Comparison of ENCODE assay signal across 31 cellular contexts in genomic region chr13:98326274-98326673, GRCh38.
DNase-seq lines count a peak whose midpoint lies in the region; ATAC-seq and TF ChIP-seq lines count a peak whose summit lies in the region.
"Had no signal": no experiment of that assay in that cellular context is flagged by ENCODE, and none has a peak within 500 bp of the region (broad histone marks: within the 10 kb centered on the region; RNA-seq: fewer than 3 reads in every experiment).

No MANE protein-coding gene starts in this region.

- H2AFZ ChIP-seq in hepatocyte (no peak overlapping the region), neuronal stem cell (ENCODE audit: low read length) (no peak overlapping the region), PC-3 (ENCODE audit: low read length) (no peak overlapping the region)

- H3K18ac ChIP-seq in neuronal stem cell (ENCODE audit: low read length) = no peak overlapping the region

- peak overlapping the region; percentile 20 for H3K4me2 ChIP-seq in hepatocyte
- no peak overlapping the region for H3K4me2 ChIP-seq in neuronal stem cell (ENCODE audit: insufficient read depth, low read length, poor library complexity, severe bottlenecking)
- H3K4me2 ChIP-seq in PC-3 (ENCODE audit: low read length) = no peak overlapping the region

- H3K79me1 ChIP-seq in neuronal stem cell (ENCODE audit: low read depth, low read length) = no peaks in the 10 kb centered on the region

- H3K4ac ChIP-seq in neuronal stem cell (ENCODE audit: low read length) = no peak overlapping the region

- H2AK5ac ChIP-seq in neuronal stem cell (ENCODE audit: low read depth, low read length) = no peak overlapping the region

- no peak overlapping the region for H2BK5ac ChIP-seq in neuronal stem cell (ENCODE audit: low read length)

- no peak overlapping the region for H3K14ac ChIP-seq in neuronal stem cell (ENCODE audit: low read length)

- H3K9ac ChIP-seq in HUES64 (ENCODE audit: low read depth, low read length) = no peak overlapping the region
- no peak overlapping the region for H3K9ac ChIP-seq in neuronal stem cell (ENCODE audit: low read depth, low read length, poor library complexity)
- H3K9ac ChIP-seq in PC-3 (ENCODE audit: low read length) = no peak overlapping the region

- no TSS peak for BruUV-seq in PC-3 (replicated peaks; lab: Mats Ljungman, UMichigan)

- no peak overlapping the region for H2BK120ac ChIP-seq in neuronal stem cell (ENCODE audit: low read depth, low read length)

- H2BK15ac ChIP-seq in neuronal stem cell (ENCODE audit: low read length) = no peak overlapping the region

- POLR2A ChIA-PET in PC-3 (lab: Charles Lee; ENCODE audit: unreplicated experiment) = no interaction called here

- H3K9me3 ChIP-seq in HUES64 (ENCODE audit: insufficient read depth, low read depth, low read length) (no peaks in the 10 kb centered on the region), hepatocyte (ENCODE audit: low read depth) (no peaks in the 10 kb centered on the region), neuronal stem cell (replicated peaks in 1 of 2; ENCODE audit: control insufficient read depth in 2 of 2, insufficient read depth in 1 of 2, low read depth in 1 of 2, low read length in 2 of 2) (no peaks in the 10 kb centered on the region), PC-3 (ENCODE audit: low read length) (no peaks in the 10 kb centered on the region)
- H3K9me3 ChIP-seq: left ventricle myocardium inferior, sigmoid colon, transverse colon had no signal

- H3K36me3 ChIP-seq in HUES64 (ENCODE audit: insufficient read depth, low read length) (no peaks in the 10 kb centered on the region), hepatocyte (replicated peaks; ENCODE audit: insufficient read depth, low read depth) (no peaks in the 10 kb centered on the region), neuronal stem cell (replicated peaks in 1 of 2; ENCODE audit: control insufficient read depth in 2 of 2, insufficient read depth in 2 of 2, low read length in 2 of 2) (no peaks in the 10 kb centered on the region), PC-3 (ENCODE audit: low read depth, low read length) (no peaks in the 10 kb centered on the region)
- H3K36me3 ChIP-seq: left ventricle myocardium inferior, sigmoid colon, transverse colon had no signal

- H3K9me2 ChIP-seq in hepatocyte (replicated peaks; ENCODE audit: insufficient read depth) = no peaks in the 10 kb centered on the region
- no peaks in the 10 kb centered on the region for H3K9me2 ChIP-seq in PC-3 (replicated peaks; ENCODE audit: low read length)

- no peak overlapping the region for H3K4me3 ChIP-seq in HUES64 (ENCODE audit: low read length)
- H3K4me3 ChIP-seq in hepatocyte = no peak overlapping the region
- no peak overlapping the region for H3K4me3 ChIP-seq in neuronal stem cell (ENCODE audit: low read length in 2 of 2)
- H3K4me3 ChIP-seq in PC-3 (ENCODE audit: low read length) = no peak overlapping the region
- H3K4me3 ChIP-seq: left ventricle myocardium inferior, sigmoid colon, transverse colon had no signal

- no peak overlapping the region for H4K8ac ChIP-seq in neuronal stem cell (ENCODE audit: low read depth, low read length)

- no peak for TF ChIP-seq CTCF in hepatocyte (IDR thresholded peaks at IDR 0.05; ENCODE audit: poor library complexity)
- no peak for TF ChIP-seq CTCF in PC-3 (conservative IDR thresholded peaks at IDR 0.05; ENCODE audit: low read depth, low read length)

- no peaks in the 10 kb centered on the region for H3F3A ChIP-seq in PC-3 (ENCODE audit: low read length, unreplicated experiment)

- 67% methylated on average over 5 of the region's 5 CpGs for WGBS in HUES64
- WGBS in hepatocyte (ENCODE audit: low lambda C conversion rate, missing lambda C conversion rate) = 61% methylated on average over 5 of the region's 5 CpGs
- WGBS in neuronal stem cell (ENCODE audit: extremely low coverage in 2 of 2, insufficient read length in 2 of 2, insufficient replicate concordance in 1 of 2), 2 donors = no CpG with 5 or more reads among the region's 5 CpGs

- no peak overlapping the region for H4K91ac ChIP-seq in neuronal stem cell (ENCODE audit: low read depth, low read length, poor library complexity)

- H4K20me1 ChIP-seq in hepatocyte (ENCODE audit: insufficient read depth, poor library complexity, severe bottlenecking) = no peaks in the 10 kb centered on the region
- no peaks in the 10 kb centered on the region for H4K20me1 ChIP-seq in PC-3 (ENCODE audit: low read length)

- DNase-seq in NCI-H69 (lab: John Stamatoyannopoulos, UW) (peak; percentile 76), hepatocyte (ENCODE audit: low spot score) (no peak), neuronal stem cell (ENCODE audit: low spot score) (no peak), NK-92 (lab: John Stamatoyannopoulos, UW; ENCODE audit: unreplicated experiment) (no peak), PC-3 (no peak), UCSD-AML1 (lab: John Stamatoyannopoulos, UW; ENCODE audit: unreplicated experiment) (no peak)
- DNase-seq: activated CD4-positive, CD25-positive, alpha-beta regulatory T cell; activated CD8-positive, alpha-beta T cell treated with anti-CD3 and anti-CD28 coated beads, Interleukin-2, amount 10 ng/mL, durations not matched to agents 7 days and 5 days; activated gamma-delta T cell; activated naive CD8-positive, alpha-beta T cell treated with anti-CD3 and anti-CD28 coated beads, Interleukin-2, amount 50 U/mL, for 24 hours; Calu3; cerebellar nuclear complex; DND-41; KG1; left ventricle myocardium inferior; MM.1S; natural killer cell; NCI-H1694; NCI-H345; NK-92 treated with Interleukin-12 subunit alpha and Interleukin-12 subunit beta, amount 100 ng/mL, for 24 hours; posterior cingulate gyrus; SHP77 treated with DMSO at 0.1 percent for 48 hours; sigmoid colon; stimulated activated CD4-positive, alpha-beta T cell treated with anti-CD3 and anti-CD28 coated beads, Interleukin-15, amount 100 ng/mL, for 24 hours; stimulated activated naive CD8-positive, alpha-beta T cell treated with anti-CD3 and anti-CD28 coated beads, Interleukin-15, amount 100 ng/mL, for 72 hours; SW 1271; T1000; transverse colon had no signal

- peak overlapping the region; percentile 86 for H3K27ac ChIP-seq in HUES64 (ENCODE audit: low read depth, low read length)
- peak overlapping the region; percentile 70 for H3K27ac ChIP-seq in hepatocyte
- peak overlapping the region; percentile 21 for H3K27ac ChIP-seq in neuronal stem cell (replicated peaks; ENCODE audit: low read length)
- H3K27ac ChIP-seq in PC-3 (ENCODE audit: low read length) = no peak overlapping the region
- H3K27ac ChIP-seq: C4-2B, left ventricle myocardium inferior had no signal

- CTCF ChIA-PET in PC-3 (lab: Charles Lee) = no interaction called here

- peaks cover 66% of the 10 kb centered on the region for H3K4me1 ChIP-seq in HUES64 (ENCODE audit: insufficient read depth, low read length)
- H3K4me1 ChIP-seq in hepatocyte (ENCODE audit: insufficient read depth) = peaks cover 34% of the 10 kb centered on the region
- peaks cover 30 to 45% of the 10 kb centered on the region in 2 donors for H3K4me1 ChIP-seq in neuronal stem cell (ENCODE audit: control insufficient read depth in 2 of 2, insufficient read depth in 1 of 2, low read depth in 1 of 2, low read length in 2 of 2)
- H3K4me1 ChIP-seq in PC-3 (ENCODE audit: insufficient read depth, low read length) = no peaks in the 10 kb centered on the region
- H3K4me1 ChIP-seq: left ventricle myocardium inferior had no signal

- H3K79me2 ChIP-seq in hepatocyte (peaks cover 62% of the 10 kb centered on the region), PC-3 (ENCODE audit: low read length) (no peaks in the 10 kb centered on the region)

- ATAC-seq in HG03025 (IDR thresholded peaks at IDR 0.05; ENCODE audit: low FRiP score, unreplicated experiment) (no peak), PC-3 (no peak)
- ATAC-seq: activated CD8-positive, alpha-beta T cell treated with anti-CD3 and anti-CD28 coated beads, Interleukin-2, amount 10 ng/mL, durations not matched to agents 7 days and 5 days; activated naive CD8-positive, alpha-beta T cell treated with anti-CD3 and anti-CD28 coated beads, Interleukin-2, amount 50 U/mL, for 24 hours; natural killer cell; stimulated activated naive CD8-positive, alpha-beta T cell treated with anti-CD3 and anti-CD28 coated beads, Interleukin-15, amount 100 ng/mL, for 72 hours had no signal

- H2BK12ac ChIP-seq in neuronal stem cell (ENCODE audit: low read length) = no peak overlapping the region

- H3K27me3 ChIP-seq in HUES64 (ENCODE audit: insufficient read depth, low read length) = no peaks in the 10 kb centered on the region
- H3K27me3 ChIP-seq in hepatocyte = no peaks in the 10 kb centered on the region
- no peaks in the 10 kb centered on the region for H3K27me3 ChIP-seq in neuronal stem cell (ENCODE audit: control insufficient read depth in 3 of 3, insufficient read depth in 3 of 3, low read depth in 1 of 3, low read length in 3 of 3)
- H3K27me3 ChIP-seq in PC-3 (ENCODE audit: low read length) = no peaks in the 10 kb centered on the region
- H3K27me3 ChIP-seq: sigmoid colon, transverse colon had no signal

- no peak overlapping the region for H3K23ac ChIP-seq in neuronal stem cell (ENCODE audit: low read depth, low read length, poor library complexity)

- intact Hi-C loops in PC-3 (cut with micrococcal nuclease) = no loop called here
